Comparison of ENCODE assay signal across 12 cellular contexts in genomic region chr17:4248504-4249277, GRCh38. TPM values are rescaled to one million over a fixed set of nuclear protein-coding genes. Genes with fewer than 3 reads are reported as not detected.
DNase-seq lines count a peak whose midpoint lies in the region; FAIRE-seq and TF ChIP-seq lines count a peak whose summit lies in the region.
"Had no signal": no experiment of that assay in that cellular context is flagged by ENCODE, and none has a peak within 500 bp of the region (broad histone marks: within the 10 kb centered on the region; RNA-seq: fewer than 3 reads in every experiment).

No MANE protein-coding gene starts in this region.

- POLR2A ChIA-PET in RWPE1 (lab: Yijun Ruan, JAX; ENCODE audit: low non-redundant PET), result no interaction called here

- H3K9me3 ChIP-seq in tibial artery (no peaks in the 10 kb centered on the region), WERI-Rb-1 (ENCODE audit: severe bottlenecking) (no peaks in the 10 kb centered on the region)
- H3K9me3 ChIP-seq: left lung had no signal

- H3K4me1 ChIP-seq in tibial artery, result peaks cover 0 to 52% (median 30%) of the 10 kb centered on the region in 4 donors

- intact Hi-C loops in tibial artery (cut with DNase I; ENCODE audit: low total_unique reads), result no loop called here

- H3K27me3 Mint-ChIP-seq in chondrocyte (ENCODE audit: low read depth), result no peaks in the 10 kb centered on the region
- H3K27me3 Mint-ChIP-seq in mesothelial cell of epicardium (ENCODE audit: low read depth), result no peaks in the 10 kb centered on the region
- H3K27me3 Mint-ChIP-seq: naive thymus-derived CD8-positive, alpha-beta T cell had no signal

- H3K36me3 ChIP-seq in tibial artery (no peaks in the 10 kb centered on the region), WERI-Rb-1 (peaks cover 11% of the 10 kb centered on the region)

- CTCF ChIA-PET in RWPE1 (lab: Yijun Ruan, JAX), result interaction anchor here (0.6 to 1.9 kb wide), 3 partner anchors 11 to 30 kb away, joined by 3 to 6 read pairs (median 3); no protein-coding TSS in a partner anchor

- H3K4me1 Mint-ChIP-seq in chondrocyte (ENCODE audit: low read depth), result peaks cover 35% of the 10 kb centered on the region
- peaks cover 33% of the 10 kb centered on the region for H3K4me1 Mint-ChIP-seq in mesothelial cell of epicardium

- no peak for TF ChIP-seq CTCF in RWPE1 (conservative IDR thresholded peaks at IDR 0.05; ENCODE audit: low read depth)
- TF ChIP-seq CTCF in chondrocyte (IDR thresholded peaks at IDR 0.05), result no peak
- no peak for TF ChIP-seq CTCF in mesothelial cell of epicardium (IDR thresholded peaks at IDR 0.05; ENCODE audit: unreplicated experiment)
- no peak for TF ChIP-seq CTCF in tibial artery (IDR thresholded peaks at IDR 0.05)
- no peak for TF ChIP-seq CTCF in WERI-Rb-1 (IDR thresholded peaks at IDR 0.05; ENCODE audit: low read depth, low read length)

- H3K4me3 Mint-ChIP-seq in chondrocyte (ENCODE audit: unreplicated experiment) (no peak overlapping the region), mesothelial cell of epicardium (no peak overlapping the region)

- no peak for TF ChIP-seq POLR2A in H54 (IDR thresholded peaks at IDR 0.05; ENCODE audit: low read depth, low read length)

- H3K27me3 ChIP-seq in tibial artery (no peaks in the 10 kb centered on the region), WERI-Rb-1 (ENCODE audit: insufficient read depth, low read depth, severe bottlenecking) (no peaks in the 10 kb centered on the region)
- H3K27me3 ChIP-seq: left lung had no signal

- H3K36me3 Mint-ChIP-seq in chondrocyte (ENCODE audit: low read depth), result no peaks in the 10 kb centered on the region
- H3K36me3 Mint-ChIP-seq in mesothelial cell of epicardium, result no peaks in the 10 kb centered on the region

- FAIRE-seq in H54 (lab: Jason Lieb, UNC), result no peak

- no peak overlapping the region for H3K4me3 ChIP-seq in tibial artery
- no peak overlapping the region for H3K4me3 ChIP-seq in WERI-Rb-1 (ENCODE audit: low read depth, low read length)
- H3K4me3 ChIP-seq: left lung had no signal

- DNase-seq in RWPE1 (ENCODE audit: low spot score) (no peak), chondrocyte (ENCODE audit: low spot score) (no peak), mesothelial cell of epicardium (ENCODE audit: low spot score in 2 of 2, unreplicated experiment in 2 of 2) (no peak), tibial artery (no peak), H54 (ENCODE audit: insufficient read length, low spot score) (no peak), OCI-M2 (lab: John Stamatoyannopoulos, UW; ENCODE audit: unreplicated experiment) (no peak), NCI-H1092 treated with DMSO at 0.1 percent for 48 hours (lab: John Stamatoyannopoulos, UW) (no peak), WERI-Rb-1 (no peak)

- peak overlapping the region; percentile 45 for H3K27ac Mint-ChIP-seq in chondrocyte (ENCODE audit: unreplicated experiment)
- H3K27ac Mint-ChIP-seq in mesothelial cell of epicardium, result peak overlapping the region; percentile 96

- H3K27ac ChIP-seq in RWPE1 (peak overlapping the region; percentile 62), tibial artery (peak overlapping the region; percentile 65), WERI-Rb-1 (no peak overlapping the region)
- H3K27ac ChIP-seq: C4-2B, VCaP had no signal

- H3K9me3 Mint-ChIP-seq in chondrocyte (ENCODE audit: low read depth), result no peaks in the 10 kb centered on the region
- no peaks in the 10 kb centered on the region for H3K9me3 Mint-ChIP-seq in mesothelial cell of epicardium
- H3K9me3 Mint-ChIP-seq: naive thymus-derived CD8-positive, alpha-beta T cell had no signal

RNA-seq across cellular contexts. Expression of gene ANKFY1, which starts 15.1 kb away (rescaled TPM):
- total RNA-seq in chondrocyte, result 44.7 to 50.1 TPM (median 45.7 TPM) in 3 replicates
- 60.4 to 64.5 TPM (median 64.3 TPM) in 3 replicates for total RNA-seq in mesothelial cell of epicardium
